In genomic region chr2:196315388-196316049, GRCh38 we compare ENCODE assay signal across 19 cellular contexts.
DNase-seq lines count a peak whose midpoint lies in the region; ATAC-seq, FAIRE-seq and TF ChIP-seq lines count a peak whose summit lies in the region.
"Had no signal": no experiment of that assay in that cellular context is flagged by ENCODE, and none has a peak within 500 bp of the region (broad histone marks: within the 10 kb centered on the region; RNA-seq: fewer than 3 reads in every experiment).

No MANE protein-coding gene starts in this region.

- no peak for TF ChIP-seq POLR2A in endothelial cell of umbilical vein (IDR thresholded peaks at IDR 0.05; ENCODE audit: low read depth, low read length)

- H3K27ac ChIP-seq in GM23248 (no peak overlapping the region), Panc1 (ENCODE audit: low read length) (peak overlapping the region; percentile 88), endothelial cell of umbilical vein (ENCODE audit: insufficient read depth, low read depth, low read length) (peak overlapping the region; percentile 5)
- H3K27ac ChIP-seq: adrenal gland, esophagus squamous epithelium, pancreas, tibial nerve had no signal

- DNase-seq in GM23248 (peak; percentile 64), Panc1 (ENCODE audit: low read depth, low spot score) (peak; percentile 53), endothelial cell of umbilical vein (ENCODE audit: low read depth, low spot score) (no peak), osteocyte (ENCODE audit: extremely low spot score, unreplicated experiment) (no peak), NOMO-1 treated with DMSO at 0.1 percent for 48 hours (lab: John Stamatoyannopoulos, UW; ENCODE audit: unreplicated experiment) (no peak), NCI-H69 (lab: John Stamatoyannopoulos, UW) (no peak)
- DNase-seq in NK-92 treated with Interleukin-12 subunit alpha and Interleukin-12 subunit beta, amount 100 ng/mL, for 24 hours (lab: John Stamatoyannopoulos, UW): no peak
- DNase-seq in activated CD4-positive, alpha-beta T cell treated with anti-CD3 and anti-CD28 coated beads for 4 hours: no peak
- DNase-seq: activated CD8-positive, alpha-beta T cell treated with anti-CD3 and anti-CD28 coated beads, Interleukin-2, amount 10 ng/mL, durations not matched to agents 7 days and 5 days; adrenal gland; DND-41; esophagus squamous epithelium; KBM-7; NCI-H446 treated with DMSO at 0.1 percent for 48 hours; pancreas had no signal

- H3K4me1 Mint-ChIP-seq in osteocyte (ENCODE audit: unreplicated experiment): peaks cover 32% of the 10 kb centered on the region
- H3K4me1 Mint-ChIP-seq: stimulated activated memory B cell treated with anti-CD40 and anti-IgM and Interleukin-4, amounts not matched to agents 10 μg/mL and 1 μg/mL and 100 μg/mL, for 72 hours had no signal

- CTCF ChIA-PET in Panc1 (lab: Charles Lee): no interaction called here
- CTCF ChIA-PET in endothelial cell of umbilical vein (lab: Charles Lee): interaction anchor here (1.5 to 6.6 kb wide), 3 partner anchors 17 to 138 kb away, joined by 10 to 42 read pairs (median 11); no protein-coding TSS in a partner anchor

- FAIRE-seq in endothelial cell of umbilical vein (lab: Jason Lieb, UNC): peak; percentile 65
- FAIRE-seq: pancreas had no signal

- no peaks in the 10 kb centered on the region for H3K9me3 Mint-ChIP-seq in osteocyte (ENCODE audit: unreplicated experiment)
- H3K9me3 Mint-ChIP-seq: activated T-helper 1 cell treated with anti-CD3 and anti-CD28 coated beads, Interleukin-12 subunit alpha, Interleukin-12 subunit beta, Interleukin-2, Interleukin-4 antibody, amounts not matched to agents 30 ng/mL and 10 ng/mL and 1 ng/mL, durations not matched to agents 14 hours and 24 hours and 36 hours; dendritic cell treated with granulocyte-macrophage colony-stimulating factor and Interleukin-4, amounts not matched to agents 40 ng/mL and 50 ng/mL, for 4 days; stimulated activated memory B cell treated with anti-CD40 and anti-IgM and Interleukin-4, amounts not matched to agents 10 μg/mL and 1 μg/mL and 100 μg/mL, for 72 hours had no signal

- WGBS in GM23248 (ENCODE audit: low coverage in 1 of 2, low lambda C conversion rate in 2 of 2, missing lambda C conversion rate in 2 of 2), 2 experiments: 38 to 45% methylated on average over 3 of the region's 3 CpGs

- H2AFZ ChIP-seq in GM23248: no peak overlapping the region
- no peak overlapping the region for H2AFZ ChIP-seq in endothelial cell of umbilical vein (ENCODE audit: low read depth, low read length)

- H3K36me3 Mint-ChIP-seq in osteocyte (ENCODE audit: unreplicated experiment): peaks cover 39% of the 10 kb centered on the region
- H3K36me3 Mint-ChIP-seq: stimulated activated memory B cell treated with anti-CD40 and anti-IgM and Interleukin-4, amounts not matched to agents 10 μg/mL and 1 μg/mL and 100 μg/mL, for 72 hours had no signal

- H3K4me1 ChIP-seq in GM23248 (ENCODE audit: insufficient read depth) (peaks cover 24% of the 10 kb centered on the region), Panc1 (ENCODE audit: control insufficient read depth, insufficient read depth, low read length) (peaks cover 31% of the 10 kb centered on the region), endothelial cell of umbilical vein (ENCODE audit: control insufficient read depth, extremely low read depth, insufficient read depth, low read length) (peaks cover 9% of the 10 kb centered on the region)
- H3K4me1 ChIP-seq: adrenal gland, esophagus squamous epithelium, pancreas had no signal

- no peaks in the 10 kb centered on the region for H3K9me1 ChIP-seq in endothelial cell of umbilical vein (replicated peaks; ENCODE audit: control insufficient read depth, extremely low read depth, insufficient read depth, low read length)

- no peak for TF ChIP-seq CTCF in Panc1 (IDR thresholded peaks at IDR 0.05)
- no peak for TF ChIP-seq CTCF in endothelial cell of umbilical vein (IDR thresholded peaks at IDR 0.05; ENCODE audit: extremely low read depth in 1 of 2, insufficient read depth in 1 of 2, low read depth in 1 of 2, low read length in 2 of 2)
- no peak for TF ChIP-seq CTCF in osteocyte (IDR thresholded peaks at IDR 0.05)

- H3K4me3 ChIP-seq in GM23248 (no peak overlapping the region), Panc1 (ENCODE audit: low read depth in 2 of 2, low read length in 2 of 2) (no peak overlapping the region), endothelial cell of umbilical vein (replicated peaks in 1 of 3; ENCODE audit: insufficient read depth in 1 of 3, low read depth in 1 of 3, low read length in 3 of 3) (no peak overlapping the region)
- H3K4me3 ChIP-seq: adrenal gland, esophagus squamous epithelium, pancreas, tibial nerve had no signal

- BruUV-seq in Panc1 (replicated peaks; lab: Mats Ljungman, UMichigan) (TSS peak; percentile 29), endothelial cell of umbilical vein (replicated peaks; lab: Mats Ljungman, UMichigan) (no TSS peak)

- no peaks in the 10 kb centered on the region for H3K9me3 ChIP-seq in GM23248 (ENCODE audit: low read depth)
- H3K9me3 ChIP-seq in Panc1 (ENCODE audit: control insufficient read depth, insufficient read depth, low read depth, low read length): no peaks in the 10 kb centered on the region
- H3K9me3 ChIP-seq in endothelial cell of umbilical vein (replicated peaks; ENCODE audit: control insufficient read depth, insufficient read depth, low read length): no peaks in the 10 kb centered on the region
- H3K9me3 ChIP-seq: adrenal gland, esophagus squamous epithelium, pancreas, tibial nerve had no signal

- H3K27ac Mint-ChIP-seq in osteocyte (ENCODE audit: unreplicated experiment): peak overlapping the region; percentile 42
- H3K27ac Mint-ChIP-seq: activated CD8-positive, alpha-beta T cell treated with anti-CD3 and anti-CD28 coated beads, Interleukin-2, amount 10 ng/mL, durations not matched to agents 7 days and 5 days; activated T-helper 1 cell treated with anti-CD3 and anti-CD28 coated beads, Interleukin-12 subunit alpha, Interleukin-12 subunit beta, Interleukin-2, Interleukin-4 antibody, amounts not matched to agents 30 ng/mL and 10 ng/mL and 1 ng/mL, durations not matched to agents 14 hours and 24 hours and 36 hours; dendritic cell treated with granulocyte-macrophage colony-stimulating factor and Interleukin-4, amounts not matched to agents 40 ng/mL and 50 ng/mL, for 4 days; stimulated activated memory B cell treated with anti-CD40 and anti-IgM and Interleukin-4, amounts not matched to agents 10 μg/mL and 1 μg/mL and 100 μg/mL, for 72 hours had no signal

- H3K27me3 Mint-ChIP-seq in osteocyte (ENCODE audit: unreplicated experiment): no peaks in the 10 kb centered on the region
- H3K27me3 Mint-ChIP-seq: stimulated activated memory B cell treated with anti-CD40 and anti-IgM and Interleukin-4, amounts not matched to agents 10 μg/mL and 1 μg/mL and 100 μg/mL, for 72 hours had no signal

- no peaks in the 10 kb centered on the region for H3K9me2 ChIP-seq in GM23248 (ENCODE audit: insufficient read depth)

- in situ Hi-C loops in GM23248 (cut with MboI) (no loop called here), Panc1 (cut with HindIII; ENCODE audit: low pct_unique_long_range_greater_than_20kb, low sequenced_read_pairs) (no loop called here)

- no peaks in the 10 kb centered on the region for H3K36me3 ChIP-seq in GM23248 (ENCODE audit: low read depth)
- H3K36me3 ChIP-seq in Panc1 (ENCODE audit: control insufficient read depth, insufficient read depth, low read length): no peaks in the 10 kb centered on the region
- H3K36me3 ChIP-seq in endothelial cell of umbilical vein (ENCODE audit: control insufficient read depth in 2 of 2, extremely low read depth in 1 of 2, insufficient read depth in 2 of 2, low read length in 2 of 2): peaks cover 30 to 50% of the 10 kb centered on the region in 2 experiments
- H3K36me3 ChIP-seq: adrenal gland, pancreas had no signal

- H3K4me2 ChIP-seq in GM23248 (ENCODE audit: unreplicated experiment) (peak overlapping the region; percentile 33), endothelial cell of umbilical vein (ENCODE audit: insufficient read depth, low read length) (no peak overlapping the region)

- H3K9ac ChIP-seq in GM23248: no peak overlapping the region
- no peak overlapping the region for H3K9ac ChIP-seq in endothelial cell of umbilical vein (replicated peaks; ENCODE audit: extremely low read depth, insufficient read depth, low read length)

- intact Hi-C loops in Panc1 (cut with micrococcal nuclease; ENCODE audit: unreplicated experiment): no loop called here
- intact Hi-C loops in endothelial cell of umbilical vein (cut with micrococcal nuclease): no loop called here

- H3K79me2 ChIP-seq in GM23248 (ENCODE audit: insufficient read depth) (no peaks in the 10 kb centered on the region), endothelial cell of umbilical vein (ENCODE audit: control insufficient read depth, insufficient read depth, low read length) (peaks cover 7% of the 10 kb centered on the region)

- H3F3A ChIP-seq in GM23248 (ENCODE audit: insufficient read depth): peaks cover 22% of the 10 kb centered on the region; the same call in 1 of the 2 replicates

- dilution Hi-C loops in endothelial cell of umbilical vein (cut with MboI; ENCODE audit: extremely low pct_ligation_motif_present, low sequenced_read_pairs): no loop called here

- H4K20me1 ChIP-seq in GM23248 (ENCODE audit: insufficient read depth) (no peaks in the 10 kb centered on the region), endothelial cell of umbilical vein (replicated peaks; ENCODE audit: control insufficient read depth, extremely low read depth, insufficient read depth, low read length) (no peaks in the 10 kb centered on the region)

- no peaks in the 10 kb centered on the region for H3K27me3 ChIP-seq in GM23248 (replicated peaks; ENCODE audit: insufficient read depth)
- H3K27me3 ChIP-seq in Panc1 (ENCODE audit: control insufficient read depth, insufficient read depth, low read length): no peaks in the 10 kb centered on the region
- H3K27me3 ChIP-seq in endothelial cell of umbilical vein (ENCODE audit: control insufficient read depth in 2 of 2, insufficient read depth in 2 of 2, low read length in 2 of 2): no peaks in the 10 kb centered on the region
- H3K27me3 ChIP-seq: adrenal gland, esophagus squamous epithelium, tibial nerve had no signal

- POLR2A ChIA-PET in Panc1 (lab: Charles Lee): interaction anchor here (0.6 kb wide), 2 partner anchors 102 to 235 kb away, joined by 3 to 4 read pairs; no protein-coding TSS in a partner anchor
- POLR2A ChIA-PET in endothelial cell of umbilical vein (lab: Charles Lee): no interaction called here

- no peak overlapping the region for H3K4me3 Mint-ChIP-seq in osteocyte (ENCODE audit: unreplicated experiment)
- H3K4me3 Mint-ChIP-seq: activated CD8-positive, alpha-beta T cell treated with anti-CD3 and anti-CD28 coated beads, Interleukin-2, amount 10 ng/mL, durations not matched to agents 7 days and 5 days; activated T-helper 1 cell treated with anti-CD3 and anti-CD28 coated beads, Interleukin-12 subunit alpha, Interleukin-12 subunit beta, Interleukin-2, Interleukin-4 antibody, amounts not matched to agents 30 ng/mL and 10 ng/mL and 1 ng/mL, durations not matched to agents 14 hours and 24 hours and 36 hours; dendritic cell treated with granulocyte-macrophage colony-stimulating factor and Interleukin-4, amounts not matched to agents 40 ng/mL and 50 ng/mL, for 4 days; stimulated activated memory B cell treated with anti-CD40 and anti-IgM and Interleukin-4, amounts not matched to agents 10 μg/mL and 1 μg/mL and 100 μg/mL, for 72 hours had no signal

- ATAC-seq in Panc1: peak; percentile 83
- ATAC-seq: activated CD8-positive, alpha-beta T cell treated with anti-CD3 and anti-CD28 coated beads, Interleukin-2, amount 10 ng/mL, durations not matched to agents 7 days and 5 days; pancreas; stimulated activated memory B cell treated with anti-CD40 and anti-IgM and Interleukin-4, amounts not matched to agents 10 μg/mL and 1 μg/mL and 100 μg/mL, for 72 hours had no signal

Comparison
In these comparisons a context has a peak if more than half of its experiments do, and no peak if none do; other contexts are left out.
1. DNase-seq: peak in GM23248 (single experiment) and Panc1 (single experiment); none in endothelial cell of umbilical vein (single experiment), osteocyte (single experiment), NOMO-1 treated with DMSO at 0.1 percent for 48 hours (single experiment), NCI-H69 (single experiment), NK-92 treated with Interleukin-12 subunit alpha and Interleukin-12 subunit beta, amount 100 ng/mL, for 24 hours (single experiment) and activated CD4-positive, alpha-beta T cell treated with anti-CD3 and anti-CD28 coated beads for 4 hours (0 of 2).